ENCODE assay signal across 1 cellular context in genomic region chr19:11380653-11381534, GRCh38.
A peak's percentile ranks its signal among the peaks of the same experiment; 100 is the strongest.
TF ChIP-seq lines count a peak whose summit lies in the region.

No MANE protein-coding gene starts in this region.

TF ChIP-seq in HepG2, 621 proteins besides CTCF, POLR2A, EP300 and RAD21 (continued from another document and continues in another):
- TF ChIP-seq ISL2 (CRISPR knock-in tag; IDR thresholded peaks at IDR 0.05) = no peak; the same call in 1 of the 2 replicates
- peak; percentile 72; the same call in 1 of the 2 replicates for TF ChIP-seq SP5 (CRISPR knock-in tag; IDR thresholded peaks at IDR 0.05; ENCODE audit: borderline replicate concordance, low read depth)
- TF ChIP-seq ZMYM4 (CRISPR knock-in tag; IDR thresholded peaks at IDR 0.05) = peak; percentile 86
- 0 out of 2 replicates have a peak, but pooled peaks have one; percentile 43 for TF ChIP-seq ZBTB39 (CRISPR knock-in tag; IDR thresholded peaks at IDR 0.05)
- TF ChIP-seq ZNF296 (CRISPR knock-in tag; conservative IDR thresholded peaks at IDR 0.05) = no peak
- TF ChIP-seq ZNF710 (CRISPR knock-in tag; IDR thresholded peaks at IDR 0.05; ENCODE audit: borderline replicate concordance) = peak; percentile 31; the same call in 1 of the 2 replicates
- TF ChIP-seq, protein P1, sequence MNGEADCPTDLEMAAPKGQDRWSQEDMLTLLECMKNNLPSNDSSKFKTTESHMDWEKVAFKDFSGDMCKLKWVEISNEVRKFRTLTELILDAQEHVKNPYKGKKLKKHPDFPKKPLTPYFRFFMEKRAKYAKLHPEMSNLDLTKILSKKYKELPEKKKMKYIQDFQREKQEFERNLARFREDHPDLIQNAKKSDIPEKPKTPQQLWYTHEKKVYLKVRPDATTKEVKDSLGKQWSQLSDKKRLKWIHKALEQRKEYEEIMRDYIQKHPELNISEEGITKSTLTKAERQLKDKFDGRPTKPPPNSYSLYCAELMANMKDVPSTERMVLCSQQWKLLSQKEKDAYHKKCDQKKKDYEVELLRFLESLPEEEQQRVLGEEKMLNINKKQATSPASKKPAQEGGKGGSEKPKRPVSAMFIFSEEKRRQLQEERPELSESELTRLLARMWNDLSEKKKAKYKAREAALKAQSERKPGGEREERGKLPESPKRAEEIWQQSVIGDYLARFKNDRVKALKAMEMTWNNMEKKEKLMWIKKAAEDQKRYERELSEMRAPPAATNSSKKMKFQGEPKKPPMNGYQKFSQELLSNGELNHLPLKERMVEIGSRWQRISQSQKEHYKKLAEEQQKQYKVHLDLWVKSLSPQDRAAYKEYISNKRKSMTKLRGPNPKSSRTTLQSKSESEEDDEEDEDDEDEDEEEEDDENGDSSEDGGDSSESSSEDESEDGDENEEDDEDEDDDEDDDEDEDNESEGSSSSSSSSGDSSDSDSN (CRISPR knock-in tag; IDR thresholded peaks at IDR 0.05) = peak; percentile 93
- peak; percentile 94 for TF ChIP-seq ZNF619 (CRISPR knock-in tag; IDR thresholded peaks at IDR 0.05)
- TF ChIP-seq DMTF1 (CRISPR knock-in tag; IDR thresholded peaks at IDR 0.05) = no peak
- TF ChIP-seq GPBP1L1 (CRISPR knock-in tag; IDR thresholded peaks at IDR 0.05) = no peak
- no peak for TF ChIP-seq PRPF4 (IDR thresholded peaks at IDR 0.05; ENCODE audit: low read depth, low read length, poor library complexity, severe bottlenecking)
- TF ChIP-seq ZNF530 (CRISPR knock-in tag; IDR thresholded peaks at IDR 0.05; ENCODE audit: low read depth) = no peak
- peak; percentile 59; the same call in 1 of the 2 replicates for TF ChIP-seq MIXL1 (CRISPR knock-in tag; IDR thresholded peaks at IDR 0.05)
- TF ChIP-seq ZKSCAN5 (CRISPR knock-in tag; IDR thresholded peaks at IDR 0.05) = no peak
- no peak for TF ChIP-seq NFIC (IDR thresholded peaks at IDR 0.05; ENCODE audit: low read length)
- no peak for TF ChIP-seq ZNF367 (CRISPR knock-in tag; IDR thresholded peaks at IDR 0.05; ENCODE audit: borderline replicate concordance)
- TF ChIP-seq ZNF550 (CRISPR knock-in tag; IDR thresholded peaks at IDR 0.05; ENCODE audit: borderline replicate concordance) = peak; percentile 85; the same call in 1 of the 2 replicates
- TF ChIP-seq, protein P2, sequence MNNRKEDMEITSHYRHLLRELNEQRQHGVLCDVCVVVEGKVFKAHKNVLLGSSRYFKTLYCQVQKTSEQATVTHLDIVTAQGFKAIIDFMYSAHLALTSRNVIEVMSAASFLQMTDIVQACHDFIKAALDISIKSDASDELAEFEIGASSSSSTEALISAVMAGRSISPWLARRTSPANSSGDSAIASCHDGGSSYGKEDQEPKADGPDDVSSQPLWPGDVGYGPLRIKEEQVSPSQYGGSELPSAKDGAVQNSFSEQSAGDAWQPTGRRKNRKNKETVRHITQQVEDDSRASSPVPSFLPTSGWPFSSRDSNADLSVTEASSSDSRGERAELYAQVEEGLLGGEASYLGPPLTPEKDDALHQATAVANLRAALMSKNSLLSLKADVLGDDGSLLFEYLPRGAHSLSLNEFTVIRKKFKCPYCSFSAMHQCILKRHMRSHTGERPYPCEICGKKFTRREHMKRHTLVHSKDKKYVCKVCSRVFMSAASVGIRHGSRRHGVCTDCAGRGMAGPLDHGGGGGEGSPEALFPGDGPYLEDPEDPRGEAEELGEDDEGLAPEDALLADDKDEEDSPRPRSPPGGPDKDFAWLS (CRISPR knock-in tag; IDR thresholded peaks at IDR 0.05; ENCODE audit: borderline replicate concordance) = no peak
- TF ChIP-seq KDM5B (CRISPR knock-in tag; IDR thresholded peaks at IDR 0.05; ENCODE audit: borderline replicate concordance) = peak; percentile 48; the same call in 1 of the 2 replicates
- 0 out of 2 replicates have a peak, but pooled peaks have one; percentile 25 for TF ChIP-seq ETV6 (CRISPR knock-in tag; conservative IDR thresholded peaks at IDR 0.05)
- no peak for TF ChIP-seq RFX3 (CRISPR knock-in tag; IDR thresholded peaks at IDR 0.05)
- TF ChIP-seq ZNF317 (CRISPR knock-in tag; IDR thresholded peaks at IDR 0.05) = peak; percentile 31; the same call in 1 of the 2 replicates
- peak; percentile 58; the same call in 1 of the 2 replicates for TF ChIP-seq KLF9 (CRISPR knock-in tag; IDR thresholded peaks at IDR 0.05; ENCODE audit: low read depth)
- TF ChIP-seq ZNF792 (CRISPR knock-in tag; IDR thresholded peaks at IDR 0.05) = peak; percentile 56
- no peak for TF ChIP-seq SOX6 (IDR thresholded peaks at IDR 0.05)
- TF ChIP-seq SOX6 (CRISPR knock-in tag; IDR thresholded peaks at IDR 0.05) = peak; percentile 66
- no peak for TF ChIP-seq NR2F1 (CRISPR knock-in tag; IDR thresholded peaks at IDR 0.05)
- TF ChIP-seq FOXK1 (CRISPR knock-in tag; IDR thresholded peaks at IDR 0.05; ENCODE audit: borderline replicate concordance, low read depth) = peak; percentile 58; the same call in 1 of the 2 replicates
- peak; percentile 90; the same call in 1 of the 2 replicates for TF ChIP-seq HINFP (CRISPR knock-in tag; IDR thresholded peaks at IDR 0.05; ENCODE audit: low read depth)
- TF ChIP-seq BCL3 (CRISPR knock-in tag; IDR thresholded peaks at IDR 0.05) = peak; percentile 56; the same call in 1 of the 2 replicates
- peak in 1 of 2 experiments; percentile 86; a peak in 1 of 4 replicates for TF ChIP-seq KLF16 (CRISPR knock-in tag; IDR thresholded peaks at IDR 0.05)
- peak; percentile 90 for TF ChIP-seq TFDP2 (CRISPR knock-in tag; IDR thresholded peaks at IDR 0.05)
- TF ChIP-seq GATAD2A (CRISPR knock-in tag; IDR thresholded peaks at IDR 0.05) = peak; percentile 75
- TF ChIP-seq CBX1 (IDR thresholded peaks at IDR 0.05; ENCODE audit: low read depth) = peak; percentile 53
- TF ChIP-seq ZNF878 (CRISPR knock-in tag; IDR thresholded peaks at IDR 0.05) = peak; percentile 48; the same call in 1 of the 2 replicates
- no peak for TF ChIP-seq HNF1A (IDR thresholded peaks at IDR 0.05; ENCODE audit: low read depth)
- TF ChIP-seq HNF1A (CRISPR knock-in tag; IDR thresholded peaks at IDR 0.05; ENCODE audit: borderline replicate concordance) = peak; percentile 50; the same call in 1 of the 2 replicates
- TF ChIP-seq TGIF2 (CRISPR knock-in tag; IDR thresholded peaks at IDR 0.05) = 0 out of 2 replicates have a peak, but pooled peaks have one; percentile 56
- peak; percentile 83 for TF ChIP-seq ZNF331 (CRISPR knock-in tag; IDR thresholded peaks at IDR 0.05)
- TF ChIP-seq ZBTB21 (CRISPR knock-in tag; IDR thresholded peaks at IDR 0.05) = no peak
- TF ChIP-seq ZNF225 (CRISPR knock-in tag; IDR thresholded peaks at IDR 0.05) = no peak
